ENCODE assay signal across 7 cellular contexts in the genomic region with DNA sequence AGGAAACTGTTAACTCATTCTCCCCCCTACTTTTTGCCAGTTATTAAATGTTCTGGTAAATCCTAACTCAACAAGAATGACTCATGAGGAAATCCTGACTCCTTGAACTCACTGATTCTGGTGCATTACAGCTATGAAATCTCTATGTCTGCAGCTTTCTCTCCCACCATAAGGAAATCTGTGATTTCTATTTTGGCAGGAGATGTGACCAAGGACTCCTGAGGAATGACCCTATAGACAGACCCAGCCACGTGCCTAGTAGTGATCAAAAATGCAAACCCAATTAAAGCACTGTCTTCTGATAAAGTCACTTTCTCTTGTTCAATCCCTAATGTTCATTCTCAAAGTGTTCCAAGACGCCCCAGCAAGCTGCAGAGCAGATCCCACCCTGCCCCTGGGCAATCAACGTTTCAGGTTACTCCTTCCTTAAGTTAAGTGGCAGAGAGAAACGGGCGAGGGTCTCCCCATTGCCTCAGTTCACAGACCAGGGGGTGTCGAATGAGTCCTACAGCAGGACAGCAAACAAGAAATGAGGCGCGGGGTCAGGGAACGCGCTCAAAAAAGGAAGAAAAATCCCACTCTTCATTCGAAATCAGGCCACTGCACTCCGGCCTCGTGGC. TPM values are rescaled to one million over a fixed set of nuclear protein-coding genes. Genes with fewer than 3 reads are reported as not detected.
DNase-seq lines count a peak whose midpoint lies in the region; ATAC-seq and TF ChIP-seq lines count a peak whose summit lies in the region.

No MANE protein-coding gene starts in this region.

- H3K9me3 ChIP-seq in thyroid gland: no peaks in the 10 kb centered on the region

- H3K36me3 ChIP-seq in thyroid gland: no peaks in the 10 kb centered on the region

- H3K27ac ChIP-seq in thyroid gland: peak overlapping the region; percentile 83 to 95 (median 89)

- H3K27ac Mint-ChIP-seq in central memory CD8-positive, alpha-beta T cell (ENCODE audit: low read depth): peak overlapping the region; percentile 95

- intact Hi-C loops in thyroid gland (cut with DNase I): loop anchor here (10.0 kb wide), 1 partner anchor 217 kb away; no protein-coding TSS in a partner anchor

- no peak for TF ChIP-seq POLR2A in thyroid gland (IDR thresholded peaks at IDR 0.05)

- peak overlapping the region; percentile 97 for H3K4me3 Mint-ChIP-seq in central memory CD8-positive, alpha-beta T cell

- TF ChIP-seq CTCF in GM12864 (IDR thresholded peaks at IDR 0.05; ENCODE audit: low read depth, low read length, missing control alignments) (no peak), thyroid gland (IDR thresholded peaks at IDR 0.05) (no peak)

- no peak for ATAC-seq in central memory CD8-positive, alpha-beta T cell (replicated peaks; ENCODE audit: extremely low read depth, poor library complexity, severe bottlenecking)
- no peak for ATAC-seq in HG02623 (IDR thresholded peaks at IDR 0.05; ENCODE audit: unreplicated experiment)
- no peak for ATAC-seq in HG02588 (IDR thresholded peaks at IDR 0.05; ENCODE audit: unreplicated experiment)

- DNase-seq in GM12864 (ENCODE audit: low read depth) (no peak), NCI-H82 (lab: John Stamatoyannopoulos, UW) (peak; percentile 68), lung microvascular endothelial cell (ENCODE audit: low read depth in 2 of 2) (peak; percentile 30 to 74), thyroid gland (no peak)
- DNase-seq in central memory CD8-positive, alpha-beta T cell (ENCODE audit: low spot score in 2 of 2): peak in 1 of 2 donors; percentile 15

- no peaks in the 10 kb centered on the region for H3K27me3 Mint-ChIP-seq in central memory CD8-positive, alpha-beta T cell

- peaks cover 31% of the 10 kb centered on the region for H3K36me3 Mint-ChIP-seq in central memory CD8-positive, alpha-beta T cell (ENCODE audit: insufficient read depth)

- H3K4me3 ChIP-seq in GM12864 (ENCODE audit: low read depth, low read length): peak overlapping the region; percentile 68
- H3K4me3 ChIP-seq in thyroid gland (replicated peaks in 1 of 3): peak overlapping the region; percentile 51 to 78 (median 54)

- peaks cover 29% of the 10 kb centered on the region for H3K4me1 Mint-ChIP-seq in central memory CD8-positive, alpha-beta T cell

- WGBS in thyroid gland, 2 donors: 5 to 11% methylated on average over 12 to 13 of the region's 13 CpGs

- no peaks in the 10 kb centered on the region for H3K27me3 ChIP-seq in thyroid gland

- H3K9me3 Mint-ChIP-seq in central memory CD8-positive, alpha-beta T cell: no peaks in the 10 kb centered on the region

- H3K4me1 ChIP-seq in thyroid gland: peaks cover 12 to 16% of the 10 kb centered on the region in 2 donors

RNA-seq across cellular contexts. Expression of a gene that starts 0.8 kb away (rescaled TPM):
- 3.9 and 9.5 TPM in 2 replicates for total RNA-seq in lung microvascular endothelial cell
- total RNA-seq in thyroid gland: 10 to 100 TPM in 3 of 4 donors, 1 to 10 TPM in 1; 9.1 to 39.0 (median 17.8) TPM

Comparison
In these comparisons a context has a peak if more than half of its experiments do, and no peak if none do; other contexts are left out.
1. DNase-seq: peak in NCI-H82 (single experiment) and lung microvascular endothelial cell (2 of 2); none in GM12864 (single experiment) and thyroid gland (0 of 2).